Comparison of ENCODE assay signal across 23 cellular contexts in the genomic region with DNA sequence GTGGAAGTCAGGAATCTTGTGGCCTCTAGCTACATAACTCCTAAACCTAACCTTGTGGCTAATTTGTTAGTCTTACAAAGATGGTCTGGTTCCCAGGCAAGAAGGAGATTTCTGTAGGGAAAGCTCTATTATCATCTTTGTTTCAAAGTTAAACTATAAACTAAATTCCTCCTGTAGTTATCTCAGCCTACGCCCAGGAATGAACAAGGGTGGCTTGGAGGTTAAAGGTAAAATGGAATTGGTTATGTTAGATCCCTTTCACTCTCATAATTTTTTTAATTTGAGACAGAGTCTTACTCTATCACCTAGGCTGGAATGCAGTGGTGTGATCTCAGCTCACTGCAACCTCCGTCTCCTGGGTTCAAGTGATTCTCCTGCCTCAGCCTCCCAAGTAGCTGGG.
"Had no signal": no experiment of that assay in that cellular context is flagged by ENCODE, and none has a peak within 500 bp of the region (broad histone marks: within the 10 kb centered on the region; RNA-seq: fewer than 3 reads in every experiment).

No MANE protein-coding gene starts in this region.

- H3K9me3 ChIP-seq: SK-N-SH had no signal

- H3K9me2 ChIP-seq: SK-N-SH had no signal

- FAIRE-seq: RCC 7860 had no signal

- DNase-seq: KBM-7, MV-4-11, NCI-H1048, NCI-H1105, NCI-H1417 treated with DMSO at 0.1 percent for 48 hours, NCI-H146, NCI-H1694 treated with DMSO at 0.1 percent for 48 hours, NCI-H1930, NCI-H2081, NCI-H2107, NCI-H226, NCI-H446, NCI-H510A, NCI-H524 treated with DMSO at 0.1 percent for 48 hours, NCI-H69, NCI-H774, Right ventricle myocardium superior, RPMI8226, SIG-M5, SK-N-SH, SW 1271 had no signal

- H3K4me2 ChIP-seq: SK-N-SH had no signal

- H3K9ac ChIP-seq: SK-N-SH had no signal

- H3K27ac ChIP-seq: HL-60 had no signal
